In genomic region chr15:71349336-71349735, GRCh38 we compare ENCODE assay signal across 26 cellular contexts.
"Had no signal": no experiment of that assay in that cellular context is flagged by ENCODE, and none has a peak within 500 bp of the region (broad histone marks: within the 10 kb centered on the region; RNA-seq: fewer than 3 reads in every experiment).

No MANE protein-coding gene starts in this region.

- H3K4me1 Mint-ChIP-seq: activated naive CD8-positive, alpha-beta T cell treated with anti-CD3 and anti-CD28 coated beads, Interleukin-2, amount 10 ng/mL, durations not matched to agents 7 days and 5 days had no signal

- H3K4me3 Mint-ChIP-seq: activated CD8-positive, alpha-beta T cell treated with anti-CD3 and anti-CD28 coated beads, Interleukin-2, amount 10 ng/mL, durations not matched to agents 7 days and 5 days; activated naive CD8-positive, alpha-beta T cell treated with anti-CD3 and anti-CD28 coated beads, Interleukin-2, amount 10 ng/mL, durations not matched to agents 7 days and 5 days; T-helper 1 cell treated with Interleukin-12 subunit alpha and Interleukin-12 subunit beta and Interleukin-4 antibody, amounts not matched to agents 30 μg/mL and 1 μg/mL, for 36 hours had no signal

- H3K36me3 ChIP-seq: adrenal gland, Peyer's patch, SJSA1 had no signal

- H3K36me3 Mint-ChIP-seq: activated naive CD8-positive, alpha-beta T cell treated with anti-CD3 and anti-CD28 coated beads, Interleukin-2, amount 10 ng/mL, durations not matched to agents 7 days and 5 days had no signal

- ATAC-seq: activated CD8-positive, alpha-beta T cell treated with anti-CD3 and anti-CD28 coated beads, Interleukin-2, amount 10 ng/mL, durations not matched to agents 7 days and 5 days; SK-N-SH treated with all-trans-retinoic acid at 6 μM for 48 hours had no signal

- H3K4me1 ChIP-seq: Peyer's patch had no signal

- H3K27ac ChIP-seq: adrenal gland, Peyer's patch, SJSA1 had no signal

- DNase-seq: activated CD4-positive, alpha-beta T cell treated with anti-CD3 and anti-CD28 coated beads for 48 hours; activated CD4-positive, alpha-beta T cell treated with anti-CD3 and anti-CD28 coated beads, Interleukin-2, amount 50 U/mL, for 4 hours; activated CD4-positive, CD25-positive, alpha-beta regulatory T cell treated with anti-CD3 and anti-CD28 coated beads, Interleukin-2, amount 50 U/mL, for 72 hours; activated CD8-positive, alpha-beta memory T cell treated with anti-CD3 and anti-CD28 coated beads, Interleukin-2, amount 50 U/mL, for 48 hours; activated CD8-positive, alpha-beta T cell treated with anti-CD3 and anti-CD28 coated beads, Interleukin-2, amount 10 ng/mL, durations not matched to agents 7 days and 5 days; activated naive CD4-positive, alpha-beta T cell treated with anti-CD3 and anti-CD28 coated beads, Interleukin-2, amount 50 U/mL, for 16 hours; activated naive CD8-positive, alpha-beta T cell treated with anti-CD3 and anti-CD28 coated beads, Interleukin-2, amount 10 ng/mL, durations not matched to agents 7 days and 5 days; activated T-cell treated with anti-CD3 and anti-CD28 coated beads, Interleukin-2, amount 50 U/mL, for 1 hour; cerebellar nuclear complex; Kasumi-1; KBM-7; NCI-H1105 treated with DMSO at 0.1 percent for 48 hours; NCI-H1436 treated with DMSO at 0.1 percent for 48 hours; NCI-H1930; NCI-H2107; NCI-H2171 treated with DMSO at 0.1 percent for 48 hours; NCI-H226; NK-92 treated with Interleukin-12 subunit alpha and Interleukin-12 subunit beta, amount 100 ng/mL, for 24 hours; OCI-M1; Peyer's patch; SHP77; SW 1271 had no signal

- H3K27ac Mint-ChIP-seq: activated CD8-positive, alpha-beta T cell treated with anti-CD3 and anti-CD28 coated beads, Interleukin-2, amount 10 ng/mL, durations not matched to agents 7 days and 5 days; activated naive CD8-positive, alpha-beta T cell treated with anti-CD3 and anti-CD28 coated beads, Interleukin-2, amount 10 ng/mL, durations not matched to agents 7 days and 5 days; T-helper 1 cell treated with Interleukin-12 subunit alpha and Interleukin-12 subunit beta and Interleukin-4 antibody, amounts not matched to agents 30 μg/mL and 1 μg/mL, for 36 hours had no signal

- H3K27me3 ChIP-seq: adrenal gland, Peyer's patch, SJSA1 had no signal

- H3K4me3 ChIP-seq: adrenal gland, Peyer's patch, SJSA1 had no signal

- H3K9me3 ChIP-seq: adrenal gland, Peyer's patch, SJSA1 had no signal

- H3K9me3 Mint-ChIP-seq: T-helper 1 cell treated with Interleukin-12 subunit alpha and Interleukin-12 subunit beta and Interleukin-4 antibody, amounts not matched to agents 30 μg/mL and 1 μg/mL, for 36 hours had no signal
